Comparison of ENCODE assay signal across 8 cellular contexts in genomic region chr13:36344886-36345437, GRCh38. TPM values are rescaled to one million over a fixed set of nuclear protein-coding genes. Genes with fewer than 3 reads are reported as not detected.
DNase-seq lines count a peak whose midpoint lies in the region; ATAC-seq, FAIRE-seq and TF ChIP-seq lines count a peak whose summit lies in the region.

No MANE protein-coding gene starts in this region.

- peak overlapping the region; percentile 68 for H2BK120ac ChIP-seq in trophoblast cell (ENCODE audit: insufficient read depth, low read length, poor library complexity)

- WGBS in trophoblast cell (ENCODE audit: extremely low coverage, insufficient coverage, insufficient read length), result 100% methylated on average over 1 of the region's 14 CpGs

- peak overlapping the region; percentile 90 for H3K27ac Mint-ChIP-seq in activated B cell treated with CpG ODN at 0.5 μM for 24 hours

- no peak overlapping the region for H4K12ac ChIP-seq in trophoblast cell (ENCODE audit: low read depth, low read length)

- H3K4me3 Mint-ChIP-seq in activated B cell treated with CpG ODN at 0.5 μM for 24 hours, result peak overlapping the region; percentile 92

- H3K36me3 Mint-ChIP-seq in activated B cell treated with CpG ODN at 0.5 μM for 24 hours (ENCODE audit: low read depth), result peaks cover 4% of the 10 kb centered on the region

- peaks cover 10% of the 10 kb centered on the region for H3K27me3 Mint-ChIP-seq in activated B cell treated with CpG ODN at 0.5 μM for 24 hours

- peak overlapping the region; percentile 75 for H3K9ac ChIP-seq in trophoblast cell (ENCODE audit: low read length)

- peak overlapping the region; percentile 24 for H2BK12ac ChIP-seq in trophoblast cell (ENCODE audit: low read length)

- H3K4me1 Mint-ChIP-seq in activated B cell treated with CpG ODN at 0.5 μM for 24 hours, result peaks cover 26% of the 10 kb centered on the region

- no peaks in the 10 kb centered on the region for H3K9me3 Mint-ChIP-seq in activated B cell treated with CpG ODN at 0.5 μM for 24 hours

- no peak for ATAC-seq in activated B cell treated with CpG ODN at 0.5 μM for 24 hours (ENCODE audit: low read depth)
- ATAC-seq in GM21515 (IDR thresholded peaks at IDR 0.05; ENCODE audit: unreplicated experiment), result no peak
- no peak for ATAC-seq in GM18520 (IDR thresholded peaks at IDR 0.05; ENCODE audit: unreplicated experiment)

- H2AFZ ChIP-seq in trophoblast cell (ENCODE audit: insufficient read depth, low read length, poor library complexity), result no peak overlapping the region

- H3K4me3 ChIP-seq in fibroblast of the aortic adventitia (ENCODE audit: low read depth, low read length), result peak overlapping the region; percentile 88
- H3K4me3 ChIP-seq in trophoblast cell (ENCODE audit: low read depth, low read length), result no peak overlapping the region

- no peak for TF ChIP-seq POLR2A in H54 (IDR thresholded peaks at IDR 0.05; ENCODE audit: low read depth, low read length)

- no peak for TF ChIP-seq CTCF in activated B cell treated with CpG ODN at 0.5 μM for 24 hours (IDR thresholded peaks at IDR 0.05)
- no peak for TF ChIP-seq CTCF in fibroblast of the aortic adventitia (IDR thresholded peaks at IDR 0.05; ENCODE audit: insufficient read depth, low read length)

- no peak overlapping the region for H2AK5ac ChIP-seq in trophoblast cell (ENCODE audit: low read length)

- peak; percentile 7 for DNase-seq in stimulated activated CD4-positive, alpha-beta T cell treated with anti-CD3 and anti-CD28 coated beads, Interleukin-4, amount 100 ng/mL, for 24 hours
- no peak for DNase-seq in stimulated activated CD4-positive, alpha-beta T cell treated with anti-CD3 and anti-CD28 coated beads, Interleukin-4, amount 100 ng/mL, for 1 hour
- no peak for DNase-seq in activated B cell treated with CpG ODN at 0.5 μM for 24 hours
- peak; percentile 41 for DNase-seq in fibroblast of the aortic adventitia (ENCODE audit: low read depth)
- DNase-seq in trophoblast cell, result no peak
- no peak for DNase-seq in H54 (ENCODE audit: insufficient read length, low spot score)

- POLR2A ChIA-PET in activated B cell treated with CpG ODN at 0.5 μM for 24 hours (lab: Charles Lee), result no interaction called here

- H3K9me3 ChIP-seq in trophoblast cell (ENCODE audit: insufficient read depth, low read depth, low read length), result no peaks in the 10 kb centered on the region

- peaks cover 12% of the 10 kb centered on the region for H3K79me2 ChIP-seq in trophoblast cell (ENCODE audit: control insufficient read depth, insufficient read depth, low read length, poor library complexity)

- H3K36me3 ChIP-seq in trophoblast cell (ENCODE audit: control insufficient read depth in 1 of 2, insufficient read depth in 2 of 2, low read length in 2 of 2), result no peaks in the 10 kb centered on the region

- peak overlapping the region; percentile 97 for H3K27ac ChIP-seq in trophoblast cell (ENCODE audit: low read depth, low read length)

- no peak overlapping the region for H3K23ac ChIP-seq in trophoblast cell (ENCODE audit: low read length)

- intact Hi-C loops in activated B cell treated with CpG ODN at 0.5 μM for 24 hours (cut with micrococcal nuclease), result loop anchor here (1.0 to 5.0 kb wide), 3 partner anchors 474 to 654 kb away; partner anchors contain the start of genes ALG5 and RFXAP

- peak overlapping the region; percentile 75 for H3K18ac ChIP-seq in trophoblast cell (ENCODE audit: low read length)

- H4K8ac ChIP-seq in trophoblast cell (ENCODE audit: low read depth, low read length), result peak overlapping the region; percentile 35

- peak overlapping the region; percentile 69 for H2BK5ac ChIP-seq in trophoblast cell (ENCODE audit: low read depth, low read length, poor library complexity)

- H3K79me1 ChIP-seq in trophoblast cell (ENCODE audit: low read length), result peaks cover 17% of the 10 kb centered on the region

- H4K91ac ChIP-seq in trophoblast cell (ENCODE audit: low read depth, low read length), result peak overlapping the region; percentile 57

- no peak for FAIRE-seq in H54 (lab: Jason Lieb, UNC)

- H3K4me1 ChIP-seq in trophoblast cell (ENCODE audit: control insufficient read depth in 1 of 2, insufficient read depth in 2 of 2, low read length in 2 of 2), result peaks cover 3 to 5% of the 10 kb centered on the region in 2 experiments

- H3K14ac ChIP-seq in trophoblast cell (ENCODE audit: low read length), result peak overlapping the region; percentile 64

- CTCF ChIA-PET in activated B cell treated with CpG ODN at 0.5 μM for 24 hours (lab: Charles Lee), result interaction anchor here (1.1 to 2.2 kb wide), 2 partner anchors 391 to 392 kb away, joined by 3 to 22 read pairs; no protein-coding TSS in a partner anchor

- peak overlapping the region; percentile 80 for H3K4me2 ChIP-seq in trophoblast cell (ENCODE audit: low read length)

- no peaks in the 10 kb centered on the region for H3K27me3 ChIP-seq in trophoblast cell (ENCODE audit: insufficient read depth, low read length)

- peak overlapping the region; percentile 67 for H3K4ac ChIP-seq in trophoblast cell (ENCODE audit: low read depth, low read length)

RNA-seq across cellular contexts. Expression of gene SPART, which starts 1.2 kb away (rescaled TPM):
- total RNA-seq in activated B cell treated with CpG ODN at 0.5 μM for 24 hours, result 17.2 and 19.8 TPM in 2 replicates
- total RNA-seq in fibroblast of the aortic adventitia (ENCODE audit: low replicate concordance), result 62.7 and 95.4 TPM in 2 replicates
- 88.2 and 93.0 TPM in 2 replicates for polyA plus RNA-seq in trophoblast cell (2013)

RNA-seq across cellular contexts. Expression of gene CCDC169, which starts 47.3 kb away (rescaled TPM):
- 0.18 TPM in 1 of 2 replicates, not detected in the other for total RNA-seq in activated B cell treated with CpG ODN at 0.5 μM for 24 hours
- 2.4 and 4.1 TPM in 2 replicates for total RNA-seq in fibroblast of the aortic adventitia (ENCODE audit: low replicate concordance)
- polyA plus RNA-seq in trophoblast cell (2013), result 2.9 and 3.9 TPM in 2 replicates

Comparison
In these comparisons a context has a peak if more than half of its experiments do, and no peak if none do; other contexts are left out.
1. DNase-seq: peak in stimulated activated CD4-positive, alpha-beta T cell treated with anti-CD3 and anti-CD28 coated beads, Interleukin-4, amount 100 ng/mL, for 24 hours (single experiment) and fibroblast of the aortic adventitia (single experiment); none in stimulated activated CD4-positive, alpha-beta T cell treated with anti-CD3 and anti-CD28 coated beads, Interleukin-4, amount 100 ng/mL, for 1 hour (single experiment), activated B cell treated with CpG ODN at 0.5 μM for 24 hours (single experiment), trophoblast cell (0 of 2) and H54 (single experiment).